1 cellular context compared by ENCODE assay signal in the genomic region with DNA sequence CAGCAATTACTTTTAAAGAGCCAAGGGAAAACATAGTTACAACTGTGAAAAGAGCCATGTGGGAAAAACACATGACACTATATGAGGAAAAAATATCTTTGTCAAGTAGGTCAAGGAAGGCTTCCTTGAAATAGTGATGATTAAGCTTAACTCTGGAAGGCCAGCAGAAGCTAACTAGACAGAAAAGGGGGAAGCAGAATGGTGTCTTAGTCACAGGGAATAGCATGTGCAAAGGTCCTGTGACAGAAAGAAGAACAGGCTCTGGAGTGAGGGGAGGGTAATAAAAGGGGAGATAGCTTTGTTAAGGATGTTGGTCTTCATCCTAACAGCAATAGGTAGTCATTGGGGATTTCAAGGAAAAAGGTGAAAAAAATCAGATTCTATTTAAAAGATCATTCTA.
TF ChIP-seq lines count a peak whose summit lies in the region.

No MANE protein-coding gene starts in this region.

TF ChIP-seq in K562, 482 proteins besides CTCF, POLR2A, EP300 and RAD21 (continued from another document):
- no peak for TF ChIP-seq THRAP3 (IDR thresholded peaks at IDR 0.05; ENCODE audit: borderline replicate concordance)
- no peak for TF ChIP-seq ZNF197 (CRISPR knock-in tag; IDR thresholded peaks at IDR 0.05; ENCODE audit: low read depth)
- TF ChIP-seq SOX6 (IDR thresholded peaks at IDR 0.05): no peak
- TF ChIP-seq ZC3H8 (IDR thresholded peaks at IDR 0.05): no peak
- peak; percentile 62; the same call in 1 of the 2 replicates for TF ChIP-seq SMARCA5 (IDR thresholded peaks at IDR 0.05)
- TF ChIP-seq BRF1 (IDR thresholded peaks at IDR 0.05; ENCODE audit: borderline replicate concordance, extremely low read depth, insufficient read length): no peak
- no peak for TF ChIP-seq RNF219 (CRISPR knock-in tag; IDR thresholded peaks at IDR 0.05)
- no peak for TF ChIP-seq ZNF780A (CRISPR knock-in tag; IDR thresholded peaks at IDR 0.05)
- TF ChIP-seq ZNF316 (IDR thresholded peaks at IDR 0.05): peak; percentile 43
- 0 out of 2 replicates have a peak, but pooled peaks have one; percentile 29 for TF ChIP-seq ADNP (tag; IDR thresholded peaks at IDR 0.05)
- no peak for TF ChIP-seq SRSF1 (IDR thresholded peaks at IDR 0.05; ENCODE audit: low read depth, low read length)
- TF ChIP-seq ZKSCAN1 (IDR thresholded peaks at IDR 0.05; ENCODE audit: low read depth, low read length): no peak
- TF ChIP-seq, protein P1, sequence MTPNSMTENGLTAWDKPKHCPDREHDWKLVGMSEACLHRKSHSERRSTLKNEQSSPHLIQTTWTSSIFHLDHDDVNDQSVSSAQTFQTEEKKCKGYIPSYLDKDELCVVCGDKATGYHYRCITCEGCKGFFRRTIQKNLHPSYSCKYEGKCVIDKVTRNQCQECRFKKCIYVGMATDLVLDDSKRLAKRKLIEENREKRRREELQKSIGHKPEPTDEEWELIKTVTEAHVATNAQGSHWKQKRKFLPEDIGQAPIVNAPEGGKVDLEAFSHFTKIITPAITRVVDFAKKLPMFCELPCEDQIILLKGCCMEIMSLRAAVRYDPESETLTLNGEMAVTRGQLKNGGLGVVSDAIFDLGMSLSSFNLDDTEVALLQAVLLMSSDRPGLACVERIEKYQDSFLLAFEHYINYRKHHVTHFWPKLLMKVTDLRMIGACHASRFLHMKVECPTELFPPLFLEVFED (CRISPR knock-in tag; conservative IDR thresholded peaks at IDR 0.05): no peak
- TF ChIP-seq, protein P2, sequence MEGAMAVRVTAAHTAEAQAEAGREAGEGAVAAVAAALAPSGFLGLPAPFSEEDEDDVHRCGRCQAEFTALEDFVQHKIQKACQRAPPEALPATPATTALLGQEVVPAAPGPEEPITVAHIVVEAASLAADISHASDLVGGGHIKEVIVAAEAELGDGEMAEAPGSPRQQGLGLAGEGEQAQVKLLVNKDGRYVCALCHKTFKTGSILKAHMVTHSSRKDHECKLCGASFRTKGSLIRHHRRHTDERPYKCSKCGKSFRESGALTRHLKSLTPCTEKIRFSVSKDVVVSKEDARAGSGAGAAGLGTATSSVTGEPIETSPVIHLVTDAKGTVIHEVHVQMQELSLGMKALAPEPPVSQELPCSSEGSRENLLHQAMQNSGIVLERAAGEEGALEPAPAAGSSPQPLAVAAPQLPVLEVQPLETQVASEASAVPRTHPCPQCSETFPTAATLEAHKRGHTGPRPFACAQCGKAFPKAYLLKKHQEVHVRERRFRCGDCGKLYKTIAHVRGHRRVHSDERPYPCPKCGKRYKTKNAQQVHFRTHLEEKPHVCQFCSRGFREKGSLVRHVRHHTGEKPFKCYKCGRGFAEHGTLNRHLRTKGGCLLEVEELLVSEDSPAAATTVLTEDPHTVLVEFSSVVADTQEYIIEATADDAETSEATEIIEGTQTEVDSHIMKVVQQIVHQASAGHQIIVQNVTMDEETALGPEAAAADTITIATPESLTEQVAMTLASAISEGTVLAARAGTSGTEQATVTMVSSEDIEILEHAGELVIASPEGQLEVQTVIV (CRISPR knock-in tag; IDR thresholded peaks at IDR 0.05; ENCODE audit: borderline replicate concordance): no peak
- no peak for TF ChIP-seq HEY1 (CRISPR knock-in tag; IDR thresholded peaks at IDR 0.05; ENCODE audit: borderline replicate concordance)
- no peak for TF ChIP-seq NRF1 (conservative IDR thresholded peaks at IDR 0.05 in 1 of 2, IDR thresholded peaks at IDR 0.05 in 1 of 2)
- TF ChIP-seq BCOR (IDR thresholded peaks at IDR 0.05): peak; percentile 82
- no peak for TF ChIP-seq NR3C1 (CRISPR knock-in tag; IDR thresholded peaks at IDR 0.05)
- no peak for TF ChIP-seq GATAD2B (IDR thresholded peaks at IDR 0.05; ENCODE audit: borderline replicate concordance)
- no peak for TF ChIP-seq NCOA6 (IDR thresholded peaks at IDR 0.05)
- peak; percentile 30; the same call in 1 of the 2 replicates for TF ChIP-seq C11orf30 (IDR thresholded peaks at IDR 0.05; ENCODE audit: low read depth)
- TF ChIP-seq ZNF124 (CRISPR knock-in tag; IDR thresholded peaks at IDR 0.05): no peak
- TF ChIP-seq KDM1A (IDR thresholded peaks at IDR 0.05): peak; percentile 28 to 57; a peak in 3 of 4 replicates
- no peak for TF ChIP-seq SIN3A (IDR thresholded peaks at IDR 0.05; ENCODE audit: borderline replicate concordance in 2 of 2, control insufficient read depth in 1 of 2, low read depth in 2 of 2, low read length in 2 of 2)
